ENCODE assay signal across 16 cellular contexts in genomic region chr14:89614009-89614691, GRCh38.
DNase-seq lines count a peak whose midpoint lies in the region; ATAC-seq, FAIRE-seq and TF ChIP-seq lines count a peak whose summit lies in the region.
"Had no signal": no experiment of that assay in that cellular context is flagged by ENCODE, and none has a peak within 500 bp of the region (broad histone marks: within the 10 kb centered on the region; RNA-seq: fewer than 3 reads in every experiment).

No MANE protein-coding gene starts in this region.

- BruUV-seq in GM12878 (replicated peaks; lab: Mats Ljungman, UMichigan) (no TSS peak), PC-3 (replicated peaks; lab: Mats Ljungman, UMichigan) (no TSS peak)

- RAD21 ChIA-PET in GM12878 (lab: Charles Lee; ENCODE audit: unreplicated experiment) = no interaction called here

- peaks cover 32% of the 10 kb centered on the region for H3K79me2 ChIP-seq in GM12878 (ENCODE audit: control insufficient read depth, insufficient read depth, low read length)
- H3K79me2 ChIP-seq in PC-3 (ENCODE audit: low read length) = no peaks in the 10 kb centered on the region

- no peaks in the 10 kb centered on the region for H3K27me3 ChIP-seq in GM12878 (replicated peaks in 1 of 2; ENCODE audit: control insufficient read depth in 2 of 2, insufficient read depth in 2 of 2, low read length in 1 of 2)
- H3K27me3 ChIP-seq in tibial nerve = no peaks in the 10 kb centered on the region
- H3K27me3 ChIP-seq in PC-3 (ENCODE audit: low read length) = no peaks in the 10 kb centered on the region
- H3K27me3 ChIP-seq: gastroesophageal sphincter, suprapubic skin had no signal

- H3K9me3 Mint-ChIP-seq in activated T-cell treated with anti-CD3 and anti-CD28 coated beads, Interleukin-2, amount 50 U/mL, for 4 hours = no peaks in the 10 kb centered on the region
- no peaks in the 10 kb centered on the region for H3K9me3 Mint-ChIP-seq in stimulated activated effector memory CD8-positive, alpha-beta T cell treated with anti-CD3 and anti-CD28 coated beads, Interleukin-12 subunit alpha, Interleukin-12 subunit beta, amount 100 ng/mL, for 72 hours

- CTCF ChIA-PET in GM12878 (lab: Yijun Ruan, JAX) (no interaction called here), PC-3 (lab: Charles Lee) (no interaction called here)

- 17% methylated on average over 4 of the region's 4 CpGs for WGBS in GM12878 (ENCODE audit: insufficient coverage, insufficient replicate concordance, low lambda C conversion rate, missing lambda C conversion rate)
- 74 to 86% methylated on average over 4 of the region's 4 CpGs for WGBS in tibial nerve, 2 donors

- intact Hi-C loops in GM12878 (cut with micrococcal nuclease; ENCODE audit: unreplicated experiment) (loop anchor here (10.0 kb wide), 2 partner anchors 289 to 439 kb away; no protein-coding TSS in a partner anchor), PC-3 (cut with micrococcal nuclease) (loop anchor here (10.0 kb wide), 1 partner anchor 151 kb away; no protein-coding TSS in a partner anchor)

- in situ Hi-C loops in GM12878 (cut with MboI) = no loop called here

- no peak for TF ChIP-seq POLR2A in GM12878 (IDR thresholded peaks at IDR 0.05; ENCODE audit: low read depth, low read length)
- TF ChIP-seq POLR2A in tibial nerve (IDR thresholded peaks at IDR 0.05) = no peak

- peaks cover 34% of the 10 kb centered on the region for H3K4me1 ChIP-seq in GM12878 (ENCODE audit: control insufficient read depth, insufficient read depth, low read length)
- H3K4me1 ChIP-seq in tibial nerve = peaks cover 0 to 26% (median 3%) of the 10 kb centered on the region in 4 donors
- H3K4me1 ChIP-seq in PC-3 (ENCODE audit: insufficient read depth, low read length) = 0 out of 2 replicates have a peak, but pooled peaks cover 4% of the 10 kb centered on the region

- ATAC-seq in activated T-cell treated with anti-CD3 and anti-CD28 coated beads, Interleukin-2, amount 50 U/mL, for 4 hours = peak in 1 of 2 donors; percentile 9
- ATAC-seq in GM12878 (peak; percentile 6; the same call in 2 of the 3 replicates), PC-3 (no peak)
- ATAC-seq in stimulated activated effector memory CD8-positive, alpha-beta T cell treated with anti-CD3 and anti-CD28 coated beads, Interleukin-12 subunit alpha, Interleukin-12 subunit beta, amount 100 ng/mL, for 72 hours = peak; percentile 52
- ATAC-seq: gastroesophageal sphincter had no signal

- no peaks in the 10 kb centered on the region for H3K36me3 ChIP-seq in GM12878 (ENCODE audit: control insufficient read depth in 2 of 2, insufficient read depth in 2 of 2, low read length in 1 of 2)
- no peaks in the 10 kb centered on the region for H3K36me3 ChIP-seq in tibial nerve
- no peaks in the 10 kb centered on the region for H3K36me3 ChIP-seq in PC-3 (ENCODE audit: low read depth, low read length)
- H3K36me3 ChIP-seq: gastroesophageal sphincter, HAP-1, suprapubic skin had no signal

- H3K9me3 ChIP-seq in GM12878 (replicated peaks; ENCODE audit: control insufficient read depth, insufficient read depth, low read length) (no peaks in the 10 kb centered on the region), tibial nerve (no peaks in the 10 kb centered on the region), PC-3 (ENCODE audit: low read length) (no peaks in the 10 kb centered on the region)
- H3K9me3 ChIP-seq: gastroesophageal sphincter, HAP-1, suprapubic skin had no signal

- H3K9me2 ChIP-seq in PC-3 (replicated peaks; ENCODE audit: low read length) = no peaks in the 10 kb centered on the region

- no peak for DNase-seq in activated T-cell treated with anti-CD3 and anti-CD28 coated beads, Interleukin-2, amount 50 U/mL, for 4 hours
- no peak for DNase-seq in activated T-cell treated with anti-CD3 and anti-CD28 coated beads, Interleukin-2, amount 50 U/mL, for 48 hours
- DNase-seq in NCI-H526 treated with DMSO at 0.1 percent for 48 hours (lab: John Stamatoyannopoulos, UW) (peak; percentile 38), GM12878 (ENCODE audit: low read depth, low spot score) (no peak), tibial nerve (ENCODE audit: low spot score in 2 of 2) (no peak), PC-3 (no peak), EL (no peak)
- DNase-seq in stimulated activated effector memory CD8-positive, alpha-beta T cell treated with anti-CD3 and anti-CD28 coated beads, Interleukin-12 subunit alpha, Interleukin-12 subunit beta, amount 100 ng/mL, for 72 hours (ENCODE audit: low spot score in 2 of 2) = no peak
- DNase-seq: cerebellar nuclear complex, Kasumi-1, NCI-H774 had no signal

- TF ChIP-seq EP300 in GM12878 (IDR thresholded peaks at IDR 0.05; ENCODE audit: borderline replicate concordance in 1 of 2, control insufficient read depth in 1 of 2, low read depth in 2 of 2, low read length in 2 of 2) (no peak), tibial nerve (IDR thresholded peaks at IDR 0.05) (no peak)

- H3K4me2 ChIP-seq in GM12878 (ENCODE audit: control insufficient read depth, insufficient read depth) (peak overlapping the region; percentile 72), PC-3 (ENCODE audit: low read length) (no peak overlapping the region)

- no peaks in the 10 kb centered on the region for H3K27me3 Mint-ChIP-seq in activated T-cell treated with anti-CD3 and anti-CD28 coated beads, Interleukin-2, amount 50 U/mL, for 4 hours (ENCODE audit: low read depth)

- FAIRE-seq in GM12878 (lab: Jason Lieb, UNC) = no peak
- FAIRE-seq: islet of Langerhans had no signal

- peak overlapping the region; percentile 91 for H3K27ac Mint-ChIP-seq in stimulated activated effector memory CD8-positive, alpha-beta T cell treated with anti-CD3 and anti-CD28 coated beads, Interleukin-12 subunit alpha, Interleukin-12 subunit beta, amount 100 ng/mL, for 72 hours

- TF ChIP-seq CTCF in GM12878 (IDR thresholded peaks at IDR 0.05 in 2 of 3, conservative IDR thresholded peaks at IDR 0.05 in 1 of 3; ENCODE audit: control insufficient read depth in 2 of 3, extremely low read depth in 1 of 3, insufficient read depth in 1 of 3, low read depth in 3 of 3, low read length in 3 of 3) (no peak), tibial nerve (IDR thresholded peaks at IDR 0.05) (no peak), PC-3 (conservative IDR thresholded peaks at IDR 0.05; ENCODE audit: low read depth, low read length) (no peak)

- H2AFZ ChIP-seq in GM12878 (ENCODE audit: control insufficient read depth, low read depth, low read length) (peak overlapping the region; percentile 15; the same call in 1 of the 2 replicates), PC-3 (ENCODE audit: low read length) (no peak overlapping the region)

- H3K9ac ChIP-seq in GM12878 (ENCODE audit: control insufficient read depth, insufficient read depth, low read length) = no peak overlapping the region
- H3K9ac ChIP-seq in PC-3 (ENCODE audit: low read length) = no peak overlapping the region

- H3K27ac ChIP-seq in GM12878 (ENCODE audit: control insufficient read depth, insufficient read depth) = no peak overlapping the region; the same call in 1 of the 2 replicates
- no peak overlapping the region for H3K27ac ChIP-seq in tibial nerve
- H3K27ac ChIP-seq in PC-3 (ENCODE audit: low read length) = no peak overlapping the region
- H3K27ac ChIP-seq: gastroesophageal sphincter, RWPE1, suprapubic skin had no signal

- POLR2A ChIA-PET in GM12878 (lab: Charles Lee) (no interaction called here), PC-3 (lab: Charles Lee; ENCODE audit: unreplicated experiment) (no interaction called here)

- TF ChIP-seq RAD21 in GM12878 (IDR thresholded peaks at IDR 0.05; ENCODE audit: insufficient read depth, low read depth, low read length) = no peak

- H3K4me1 Mint-ChIP-seq in activated T-cell treated with anti-CD3 and anti-CD28 coated beads, Interleukin-2, amount 50 U/mL, for 4 hours (ENCODE audit: low read depth) = peaks cover 67% of the 10 kb centered on the region
- peaks cover 77% of the 10 kb centered on the region for H3K4me1 Mint-ChIP-seq in stimulated activated effector memory CD8-positive, alpha-beta T cell treated with anti-CD3 and anti-CD28 coated beads, Interleukin-12 subunit alpha, Interleukin-12 subunit beta, amount 100 ng/mL, for 72 hours

- peak overlapping the region; percentile 56 for H3K4me3 Mint-ChIP-seq in activated T-cell treated with anti-CD3 and anti-CD28 coated beads, Interleukin-2, amount 50 U/mL, for 4 hours
- peak overlapping the region; percentile 81 for H3K4me3 Mint-ChIP-seq in stimulated activated effector memory CD8-positive, alpha-beta T cell treated with anti-CD3 and anti-CD28 coated beads, Interleukin-12 subunit alpha, Interleukin-12 subunit beta, amount 100 ng/mL, for 72 hours

- H3F3A ChIP-seq in PC-3 (ENCODE audit: low read length, unreplicated experiment) = no peaks in the 10 kb centered on the region

- SMC1A ChIA-PET in GM12878 (lab: Charles Lee; ENCODE audit: uncharacterized antibody, unreplicated experiment) = no interaction called here

- peaks cover 17% of the 10 kb centered on the region for H3K36me3 Mint-ChIP-seq in activated T-cell treated with anti-CD3 and anti-CD28 coated beads, Interleukin-2, amount 50 U/mL, for 4 hours (ENCODE audit: insufficient read depth)
- peaks cover 29% of the 10 kb centered on the region for H3K36me3 Mint-ChIP-seq in stimulated activated effector memory CD8-positive, alpha-beta T cell treated with anti-CD3 and anti-CD28 coated beads, Interleukin-12 subunit alpha, Interleukin-12 subunit beta, amount 100 ng/mL, for 72 hours

- no peaks in the 10 kb centered on the region for H4K20me1 ChIP-seq in GM12878 (ENCODE audit: control insufficient read depth, insufficient read depth)
- no peaks in the 10 kb centered on the region for H4K20me1 ChIP-seq in PC-3 (ENCODE audit: low read length)

- no peak overlapping the region; the same call in 1 of the 2 replicates for H3K4me3 ChIP-seq in GM12878
- no peak overlapping the region for H3K4me3 ChIP-seq in tibial nerve
- H3K4me3 ChIP-seq in PC-3 (ENCODE audit: low read length) = no peak overlapping the region
- H3K4me3 ChIP-seq: gastroesophageal sphincter, HAP-1, suprapubic skin had no signal

TF ChIP-seq in GM12878, 131 proteins besides CTCF, POLR2A, EP300 and RAD21 (continues in another document):
- TF ChIP-seq NR2F1 (conservative IDR thresholded peaks at IDR 0.05) (no peak), CREB1 (IDR thresholded peaks at IDR 0.05; ENCODE audit: low read depth) (peak; percentile 63), HCFC1 (IDR thresholded peaks at IDR 0.05; ENCODE audit: low read length) (no peak), ATF2 (IDR thresholded peaks at IDR 0.05; ENCODE audit: low read length) (0 out of 2 replicates have a peak, but pooled peaks have one; percentile 16), RUNX3 (IDR thresholded peaks at IDR 0.05; ENCODE audit: low read length) (peak; percentile 35), SREBF2 (IDR thresholded peaks at IDR 0.05; ENCODE audit: low read length) (no peak)
